In the genomic region with DNA sequence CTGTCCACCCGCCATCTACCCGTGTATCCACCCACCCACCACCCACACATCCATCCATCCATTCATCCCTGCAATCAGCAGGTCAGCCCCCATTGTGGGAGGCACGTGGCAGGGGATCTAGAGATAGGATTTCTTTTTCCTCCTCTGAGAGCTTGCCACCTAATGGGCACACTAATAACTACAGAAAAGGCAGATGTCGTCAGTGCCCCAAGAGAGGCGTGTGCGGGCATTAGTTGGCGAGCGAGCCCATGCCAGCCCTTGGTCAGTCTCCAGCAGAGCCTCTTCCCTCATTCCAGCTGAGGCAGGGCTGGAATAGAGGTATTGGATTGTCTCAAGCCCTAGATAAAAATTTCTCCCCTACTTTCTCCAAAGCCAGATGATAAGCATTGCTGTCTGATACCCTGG, we compare ENCODE assay signal across 10 cellular contexts. TPM values are rescaled to one million over a fixed set of nuclear protein-coding genes. Genes with fewer than 3 reads are reported as not detected.
DNase-seq lines count a peak whose midpoint lies in the region; ATAC-seq, FAIRE-seq and TF ChIP-seq lines count a peak whose summit lies in the region.
"Had no signal": no experiment of that assay in that cellular context is flagged by ENCODE, and none has a peak within 500 bp of the region (broad histone marks: within the 10 kb centered on the region; RNA-seq: fewer than 3 reads in every experiment).

No MANE protein-coding gene starts in this region.

- H3K79me2 ChIP-seq in osteoblast (ENCODE audit: insufficient read depth, low read length): no peaks in the 10 kb centered on the region

- no peak for DNase-seq in GM10266 (ENCODE audit: extremely low spot score)
- peak; percentile 71 for DNase-seq in NCI-H2196 (lab: John Stamatoyannopoulos, UW; ENCODE audit: unreplicated experiment)
- DNase-seq in chondrocyte (ENCODE audit: low spot score): no peak
- DNase-seq in osteoblast (ENCODE audit: insufficient read length, low spot score, missing footprints): peak; percentile 82
- DNase-seq in left lobe of liver (ENCODE audit: low spot score): no peak
- no peak for DNase-seq in GM12891 (ENCODE audit: insufficient read length, low spot score)
- DNase-seq in AG20443 (ENCODE audit: low spot score): no peak
- DNase-seq in DMS53 treated with DMSO at 0.1 percent for 48 hours (lab: John Stamatoyannopoulos, UW; ENCODE audit: unreplicated experiment): no peak

- no peaks in the 10 kb centered on the region for H3K27me3 ChIP-seq in osteoblast (ENCODE audit: insufficient read depth, low read length)

- H3K9me3 Mint-ChIP-seq in chondrocyte (ENCODE audit: low read depth): no peaks in the 10 kb centered on the region
- H3K9me3 Mint-ChIP-seq: T-helper 1 cell treated with Interleukin-12 subunit alpha and Interleukin-12 subunit beta and Interleukin-4 antibody, amounts not matched to agents 30 μg/mL and 1 μg/mL, for 36 hours had no signal

- H3K36me3 Mint-ChIP-seq in chondrocyte (ENCODE audit: low read depth): no peaks in the 10 kb centered on the region

- H3K36me3 ChIP-seq in osteoblast (ENCODE audit: insufficient read depth, low read length): no peaks in the 10 kb centered on the region

- peaks cover 2% of the 10 kb centered on the region for H3K27me3 Mint-ChIP-seq in chondrocyte (ENCODE audit: low read depth)

- TF ChIP-seq CTCF in GM10266 (IDR thresholded peaks at IDR 0.05; ENCODE audit: control insufficient read depth, insufficient read depth, low read depth, missing control alignments): peak; percentile 4
- peak; percentile 62 for TF ChIP-seq CTCF in chondrocyte (IDR thresholded peaks at IDR 0.05)
- peak; percentile 30 for TF ChIP-seq CTCF in osteoblast (IDR thresholded peaks at IDR 0.05; ENCODE audit: extremely low read depth, low read depth, low read length)

- H3K4me3 ChIP-seq in osteoblast (ENCODE audit: insufficient read depth, low read length): no peak overlapping the region
- H3K4me3 ChIP-seq: skin epidermis had no signal

- H2AFZ ChIP-seq in osteoblast (ENCODE audit: low read length): no peak overlapping the region

- no peak overlapping the region for H3K27ac Mint-ChIP-seq in chondrocyte (ENCODE audit: unreplicated experiment)
- H3K27ac Mint-ChIP-seq: T-helper 1 cell treated with Interleukin-12 subunit alpha and Interleukin-12 subunit beta and Interleukin-4 antibody, amounts not matched to agents 30 μg/mL and 1 μg/mL, for 36 hours had no signal

- no peak overlapping the region for H3K27ac ChIP-seq in osteoblast (ENCODE audit: low read depth, low read length)
- H3K27ac ChIP-seq: skin epidermis had no signal

- H3K4me2 ChIP-seq in osteoblast (ENCODE audit: insufficient read depth, low read length): no peak overlapping the region

- H3K4me3 Mint-ChIP-seq in chondrocyte (ENCODE audit: unreplicated experiment): no peak overlapping the region
- H3K4me3 Mint-ChIP-seq: T-helper 1 cell treated with Interleukin-12 subunit alpha and Interleukin-12 subunit beta and Interleukin-4 antibody, amounts not matched to agents 30 μg/mL and 1 μg/mL, for 36 hours had no signal

- TF ChIP-seq POLR2A in GM12891 (IDR thresholded peaks at IDR 0.05; ENCODE audit: low read depth, low read length): no peak

- no peak for ATAC-seq in left lobe of liver

- no peak for FAIRE-seq in GM12891 (lab: Jason Lieb, UNC)

- H3K4me1 Mint-ChIP-seq in chondrocyte (ENCODE audit: low read depth): peaks cover 22% of the 10 kb centered on the region

- peaks cover 58% of the 10 kb centered on the region for H3K4me1 ChIP-seq in osteoblast (ENCODE audit: insufficient read depth, low read length)

- H3K9me3 ChIP-seq in osteoblast (ENCODE audit: low read depth, low read length): no peaks in the 10 kb centered on the region

- no peaks in the 10 kb centered on the region for H4K20me1 ChIP-seq in osteoblast (ENCODE audit: insufficient read depth, low read length)

TF ChIP-seq in GM12891, 5 proteins besides CTCF, POLR2A, EP300 and RAD21:
- TF ChIP-seq POU2F2 (IDR thresholded peaks at IDR 0.05; ENCODE audit: low read depth, low read length) (no peak), SPI1 (IDR thresholded peaks at IDR 0.05; ENCODE audit: low read depth, low read length) (no peak), PAX5 (IDR thresholded peaks at IDR 0.05; ENCODE audit: insufficient read depth, low read length, severe bottlenecking) (no peak), POLR2AphosphoS5 (IDR thresholded peaks at IDR 0.05; ENCODE audit: low read depth, low read length) (no peak), TAF1 (IDR thresholded peaks at IDR 0.05; ENCODE audit: low read depth, low read length) (no peak)

RNA-seq across cellular contexts. Expression of a gene that starts 9.7 kb away (rescaled TPM):
- total RNA-seq in chondrocyte (2.1 to 4.1 TPM (median 3.6 TPM) in 3 replicates), osteoblast (0.29 and 0.36 TPM in 2 replicates), left lobe of liver (10.9 TPM)
- polyA plus RNA-seq in GM12891 (2012; ENCODE audit: low read depth, missing spikeins): 0.04 TPM

RNA-seq across cellular contexts. Expression of a gene that starts 25.3 kb away (rescaled TPM):
- total RNA-seq in chondrocyte (not detected in 3 replicates), osteoblast (not detected in 2 replicates), left lobe of liver (not detected)
- not detected for polyA plus RNA-seq in GM12891 (2012; ENCODE audit: low read depth, missing spikeins)

RNA-seq across cellular contexts. Expression of a gene that starts 31.1 kb away (rescaled TPM):
- total RNA-seq in chondrocyte: 16.2 to 67.2 TPM (median 67.1 TPM) in 3 replicates
- total RNA-seq in osteoblast: 35.9 and 41.3 TPM in 2 replicates
- total RNA-seq in left lobe of liver: 4.7 TPM
- not detected for polyA plus RNA-seq in GM12891 (2012; ENCODE audit: low read depth, missing spikeins)

RNA-seq across cellular contexts. Expression of a gene that starts 37.5 kb away (rescaled TPM):
- total RNA-seq in chondrocyte: 22.8 to 26.0 TPM (median 24.3 TPM) in 3 replicates
- 4.0 and 5.0 TPM in 2 replicates for total RNA-seq in osteoblast
- total RNA-seq in left lobe of liver: 15.0 TPM
- polyA plus RNA-seq in GM12891 (2012; ENCODE audit: low read depth, missing spikeins): 14.5 TPM

RNA-seq across cellular contexts. Expression of a gene that starts 51.2 kb away (rescaled TPM):
- 198 to 219 TPM (median 215 TPM) in 3 replicates for total RNA-seq in chondrocyte
- 308 and 400 TPM in 2 replicates for total RNA-seq in osteoblast
- total RNA-seq in left lobe of liver: 0.96 TPM
- polyA plus RNA-seq in GM12891 (2012; ENCODE audit: low read depth, missing spikeins): 0.36 TPM

Comparison
In these comparisons a context has a peak if more than half of its experiments do, and no peak if none do; other contexts are left out.
1. DNase-seq: peak in NCI-H2196 (single experiment) and osteoblast (single experiment); none in GM10266 (single experiment), chondrocyte (single experiment), left lobe of liver (single experiment), GM12891 (single experiment), AG20443 (single experiment) and DMS53 treated with DMSO at 0.1 percent for 48 hours (single experiment).
2. CTCF ChIP-seq: peak in every context shown above with its lines; median percentile 62 in chondrocyte; 30 in osteoblast; 4 in GM10266.